8 cellular contexts compared by ENCODE assay signal in genomic region chr1:7953850-7954609, GRCh38. TPM values are rescaled to one million over a fixed set of nuclear protein-coding genes. Genes with fewer than 3 reads are reported as not detected.
DNase-seq lines count a peak whose midpoint lies in the region; ATAC-seq and TF ChIP-seq lines count a peak whose summit lies in the region.

No MANE protein-coding gene starts in this region.

- intact Hi-C loops in left ventricle myocardium superior (cut with micrococcal nuclease): no loop called here
- intact Hi-C loops in sigmoid colon (cut with DNase I): no loop called here

- peaks cover 0 to 15% (median 4%) of the 10 kb centered on the region in 4 donors for H3K4me1 ChIP-seq in sigmoid colon

- peak; percentile 70 to 73 for TF ChIP-seq POLR2A in sigmoid colon (IDR thresholded peaks at IDR 0.05)

- WGBS in sigmoid colon, 2 donors: 1 to 7% methylated on average over 65 of the region's 65 CpGs

- ATAC-seq in left ventricle myocardium superior: peak; percentile 100

- no peaks in the 10 kb centered on the region for H3K36me3 ChIP-seq in sigmoid colon

- TF ChIP-seq CTCF in sigmoid colon (IDR thresholded peaks at IDR 0.05): no peak

- DNase-seq in GDM1 (lab: John Stamatoyannopoulos, UW) (peak; percentile 94), HCEC 1CT (peak; percentile 80), MV-4-11 (lab: John Stamatoyannopoulos, UW) (peak; percentile 96), T-helper 1 cell (peak; percentile 56 to 92 (median 61)), amniotic epithelial cell (ENCODE audit: low read depth) (peak; percentile 87), left ventricle myocardium superior (peak; percentile 99), sigmoid colon (peak; percentile 98), amniotic stem cell (lab: John Stamatoyannopoulos, UW) (no peak)

- H3K9me3 ChIP-seq in sigmoid colon: no peaks in the 10 kb centered on the region

- H3K27ac ChIP-seq in sigmoid colon: peak overlapping the region; percentile 89 to 97 (median 92)

- no peak for TF ChIP-seq EP300 in sigmoid colon (IDR thresholded peaks at IDR 0.05)

- H3K27me3 ChIP-seq in sigmoid colon: no peaks in the 10 kb centered on the region

- H3K4me3 ChIP-seq in sigmoid colon: peak overlapping the region; percentile 64 to 71 (median 68)

RNA-seq across cellular contexts. Expression of gene PARK7, which starts 7.5 kb away (rescaled TPM):
- 335 TPM for total RNA-seq in left ventricle myocardium superior
- 100 to 1,000 TPM; 176 to 252 (median 222) TPM for total RNA-seq in sigmoid colon
- polyA plus RNA-seq in sigmoid colon: 100 to 1,000 TPM; 243 to 270 (median 243) TPM

RNA-seq across cellular contexts. Expression of gene TNFRSF9, which starts 13.4 kb away (rescaled TPM):
- total RNA-seq in left ventricle myocardium superior: not detected
- not detected for total RNA-seq in sigmoid colon
- polyA plus RNA-seq in sigmoid colon: 1 to 10 TPM in 2 of 3 donors, not detected in 1; 1.2 to 1.7 TPM
